ENCODE assay signal across 1 cellular context in the genomic region with DNA sequence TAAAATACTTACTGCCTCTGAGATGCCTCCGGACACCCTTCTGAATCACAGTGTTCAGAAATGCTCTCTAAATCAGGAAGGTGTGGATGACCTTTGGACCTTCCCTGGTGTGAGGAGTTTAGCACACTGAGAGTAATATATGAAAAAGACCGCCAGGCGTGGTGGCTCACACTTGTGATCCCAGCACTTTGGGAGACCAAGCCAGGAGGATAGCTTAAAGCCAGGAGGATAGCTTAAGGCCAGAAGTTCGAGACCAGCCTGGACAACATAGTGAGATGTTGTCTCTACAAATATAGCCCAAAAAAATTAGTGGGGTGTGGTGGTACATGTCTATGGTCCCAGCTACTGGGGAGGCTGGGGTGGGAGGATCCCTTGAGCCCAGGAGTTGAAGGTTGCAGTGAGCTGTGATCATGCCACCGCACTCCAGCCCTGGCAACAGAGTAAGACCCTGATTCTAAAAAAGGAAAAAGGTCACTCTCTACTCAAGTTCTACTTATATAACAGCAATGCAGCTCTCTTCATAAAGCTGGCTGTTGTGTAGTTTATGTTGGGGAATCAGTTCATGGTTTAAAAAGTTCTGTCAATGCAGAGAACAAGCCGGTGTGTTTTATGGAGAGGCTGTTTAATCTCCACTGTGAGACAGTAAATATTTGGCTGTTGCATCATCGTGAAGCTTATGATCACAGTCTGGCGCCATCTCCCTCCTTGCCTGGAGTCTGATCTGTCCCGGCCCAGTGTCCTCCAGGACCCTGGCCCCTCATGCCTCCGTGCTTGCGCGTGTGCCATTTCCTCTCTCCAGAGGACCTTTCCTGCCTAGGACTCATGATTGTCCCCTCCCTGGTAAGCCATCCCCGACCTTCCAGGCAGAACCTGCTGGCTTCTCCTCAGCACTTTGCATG.
TF ChIP-seq lines count a peak whose summit lies in the region.

No MANE protein-coding gene starts in this region.

TF ChIP-seq in HepG2, 621 proteins besides CTCF, POLR2A, EP300 and RAD21 (continued from another document):
- TF ChIP-seq, protein P1, sequence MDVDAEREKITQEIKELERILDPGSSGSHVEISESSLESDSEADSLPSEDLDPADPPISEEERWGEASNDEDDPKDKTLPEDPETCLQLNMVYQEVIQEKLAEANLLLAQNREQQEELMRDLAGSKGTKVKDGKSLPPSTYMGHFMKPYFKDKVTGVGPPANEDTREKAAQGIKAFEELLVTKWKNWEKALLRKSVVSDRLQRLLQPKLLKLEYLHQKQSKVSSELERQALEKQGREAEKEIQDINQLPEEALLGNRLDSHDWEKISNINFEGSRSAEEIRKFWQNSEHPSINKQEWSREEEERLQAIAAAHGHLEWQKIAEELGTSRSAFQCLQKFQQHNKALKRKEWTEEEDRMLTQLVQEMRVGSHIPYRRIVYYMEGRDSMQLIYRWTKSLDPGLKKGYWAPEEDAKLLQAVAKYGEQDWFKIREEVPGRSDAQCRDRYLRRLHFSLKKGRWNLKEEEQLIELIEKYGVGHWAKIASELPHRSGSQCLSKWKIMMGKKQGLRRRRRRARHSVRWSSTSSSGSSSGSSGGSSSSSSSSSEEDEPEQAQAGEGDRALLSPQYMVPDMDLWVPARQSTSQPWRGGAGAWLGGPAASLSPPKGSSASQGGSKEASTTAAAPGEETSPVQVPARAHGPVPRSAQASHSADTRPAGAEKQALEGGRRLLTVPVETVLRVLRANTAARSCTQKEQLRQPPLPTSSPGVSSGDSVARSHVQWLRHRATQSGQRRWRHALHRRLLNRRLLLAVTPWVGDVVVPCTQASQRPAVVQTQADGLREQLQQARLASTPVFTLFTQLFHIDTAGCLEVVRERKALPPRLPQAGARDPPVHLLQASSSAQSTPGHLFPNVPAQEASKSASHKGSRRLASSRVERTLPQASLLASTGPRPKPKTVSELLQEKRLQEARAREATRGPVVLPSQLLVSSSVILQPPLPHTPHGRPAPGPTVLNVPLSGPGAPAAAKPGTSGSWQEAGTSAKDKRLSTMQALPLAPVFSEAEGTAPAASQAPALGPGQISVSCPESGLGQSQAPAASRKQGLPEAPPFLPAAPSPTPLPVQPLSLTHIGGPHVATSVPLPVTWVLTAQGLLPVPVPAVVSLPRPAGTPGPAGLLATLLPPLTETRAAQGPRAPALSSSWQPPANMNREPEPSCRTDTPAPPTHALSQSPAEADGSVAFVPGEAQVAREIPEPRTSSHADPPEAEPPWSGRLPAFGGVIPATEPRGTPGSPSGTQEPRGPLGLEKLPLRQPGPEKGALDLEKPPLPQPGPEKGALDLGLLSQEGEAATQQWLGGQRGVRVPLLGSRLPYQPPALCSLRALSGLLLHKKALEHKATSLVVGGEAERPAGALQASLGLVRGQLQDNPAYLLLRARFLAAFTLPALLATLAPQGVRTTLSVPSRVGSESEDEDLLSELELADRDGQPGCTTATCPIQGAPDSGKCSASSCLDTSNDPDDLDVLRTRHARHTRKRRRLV (CRISPR knock-in tag; IDR thresholded peaks at IDR 0.05): no peak
- TF ChIP-seq HOXA3 (CRISPR knock-in tag; IDR thresholded peaks at IDR 0.05): peak; percentile 88
- TF ChIP-seq NR2F1 (CRISPR knock-in tag; IDR thresholded peaks at IDR 0.05): no peak
- no peak for TF ChIP-seq ZNF557 (CRISPR knock-in tag; IDR thresholded peaks at IDR 0.05)
- peak; percentile 70 for TF ChIP-seq KMT2B (CRISPR knock-in tag; IDR thresholded peaks at IDR 0.05)
- TF ChIP-seq, protein P2, sequence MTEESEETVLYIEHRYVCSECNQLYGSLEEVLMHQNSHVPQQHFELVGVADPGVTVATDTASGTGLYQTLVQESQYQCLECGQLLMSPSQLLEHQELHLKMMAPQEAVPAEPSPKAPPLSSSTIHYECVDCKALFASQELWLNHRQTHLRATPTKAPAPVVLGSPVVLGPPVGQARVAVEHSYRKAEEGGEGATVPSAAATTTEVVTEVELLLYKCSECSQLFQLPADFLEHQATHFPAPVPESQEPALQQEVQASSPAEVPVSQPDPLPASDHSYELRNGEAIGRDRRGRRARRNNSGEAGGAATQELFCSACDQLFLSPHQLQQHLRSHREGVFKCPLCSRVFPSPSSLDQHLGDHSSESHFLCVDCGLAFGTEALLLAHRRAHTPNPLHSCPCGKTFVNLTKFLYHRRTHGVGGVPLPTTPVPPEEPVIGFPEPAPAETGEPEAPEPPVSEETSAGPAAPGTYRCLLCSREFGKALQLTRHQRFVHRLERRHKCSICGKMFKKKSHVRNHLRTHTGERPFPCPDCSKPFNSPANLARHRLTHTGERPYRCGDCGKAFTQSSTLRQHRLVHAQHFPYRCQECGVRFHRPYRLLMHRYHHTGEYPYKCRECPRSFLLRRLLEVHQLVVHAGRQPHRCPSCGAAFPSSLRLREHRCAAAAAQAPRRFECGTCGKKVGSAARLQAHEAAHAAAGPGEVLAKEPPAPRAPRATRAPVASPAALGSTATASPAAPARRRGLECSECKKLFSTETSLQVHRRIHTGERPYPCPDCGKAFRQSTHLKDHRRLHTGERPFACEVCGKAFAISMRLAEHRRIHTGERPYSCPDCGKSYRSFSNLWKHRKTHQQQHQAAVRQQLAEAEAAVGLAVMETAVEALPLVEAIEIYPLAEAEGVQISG (CRISPR knock-in tag; IDR thresholded peaks at IDR 0.05): peak; percentile 77
- TF ChIP-seq, protein P3, sequence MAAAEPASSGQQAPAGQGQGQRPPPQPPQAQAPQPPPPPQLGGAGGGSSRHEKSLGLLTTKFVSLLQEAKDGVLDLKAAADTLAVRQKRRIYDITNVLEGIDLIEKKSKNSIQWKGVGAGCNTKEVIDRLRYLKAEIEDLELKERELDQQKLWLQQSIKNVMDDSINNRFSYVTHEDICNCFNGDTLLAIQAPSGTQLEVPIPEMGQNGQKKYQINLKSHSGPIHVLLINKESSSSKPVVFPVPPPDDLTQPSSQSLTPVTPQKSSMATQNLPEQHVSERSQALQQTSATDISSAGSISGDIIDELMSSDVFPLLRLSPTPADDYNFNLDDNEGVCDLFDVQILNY (CRISPR knock-in tag; conservative IDR thresholded peaks at IDR 0.05): no peak
- TF ChIP-seq ZNF441 (CRISPR knock-in tag; IDR thresholded peaks at IDR 0.05; ENCODE audit: borderline replicate concordance): peak; percentile 43; the same call in 1 of the 2 replicates
- no peak for TF ChIP-seq ARNT2 (CRISPR knock-in tag; IDR thresholded peaks at IDR 0.05; ENCODE audit: low read depth)
- TF ChIP-seq ZNF720 (CRISPR knock-in tag; IDR thresholded peaks at IDR 0.05): no peak
- TF ChIP-seq, protein P4, sequence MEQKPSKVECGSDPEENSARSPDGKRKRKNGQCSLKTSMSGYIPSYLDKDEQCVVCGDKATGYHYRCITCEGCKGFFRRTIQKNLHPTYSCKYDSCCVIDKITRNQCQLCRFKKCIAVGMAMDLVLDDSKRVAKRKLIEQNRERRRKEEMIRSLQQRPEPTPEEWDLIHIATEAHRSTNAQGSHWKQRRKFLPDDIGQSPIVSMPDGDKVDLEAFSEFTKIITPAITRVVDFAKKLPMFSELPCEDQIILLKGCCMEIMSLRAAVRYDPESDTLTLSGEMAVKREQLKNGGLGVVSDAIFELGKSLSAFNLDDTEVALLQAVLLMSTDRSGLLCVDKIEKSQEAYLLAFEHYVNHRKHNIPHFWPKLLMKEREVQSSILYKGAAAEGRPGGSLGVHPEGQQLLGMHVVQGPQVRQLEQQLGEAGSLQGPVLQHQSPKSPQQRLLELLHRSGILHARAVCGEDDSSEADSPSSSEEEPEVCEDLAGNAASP (CRISPR knock-in tag; IDR thresholded peaks at IDR 0.05; ENCODE audit: borderline replicate concordance): peak; percentile 88
- TF ChIP-seq ZNF431 (CRISPR knock-in tag; IDR thresholded peaks at IDR 0.05; ENCODE audit: borderline replicate concordance, low read depth): no peak
- no peak for TF ChIP-seq ZNF232 (CRISPR knock-in tag; IDR thresholded peaks at IDR 0.05; ENCODE audit: borderline replicate concordance)
- TF ChIP-seq CBX1 (IDR thresholded peaks at IDR 0.05; ENCODE audit: low read depth): no peak
- TF ChIP-seq, protein P5, sequence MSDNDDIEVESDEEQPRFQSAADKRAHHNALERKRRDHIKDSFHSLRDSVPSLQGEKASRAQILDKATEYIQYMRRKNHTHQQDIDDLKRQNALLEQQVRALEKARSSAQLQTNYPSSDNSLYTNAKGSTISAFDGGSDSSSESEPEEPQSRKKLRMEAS (IDR thresholded peaks at IDR 0.05): peak; percentile 64
TF ChIP-seq in HepG2: peak in this region for 231.
